8 cellular contexts compared by ENCODE assay signal in the genomic region with DNA sequence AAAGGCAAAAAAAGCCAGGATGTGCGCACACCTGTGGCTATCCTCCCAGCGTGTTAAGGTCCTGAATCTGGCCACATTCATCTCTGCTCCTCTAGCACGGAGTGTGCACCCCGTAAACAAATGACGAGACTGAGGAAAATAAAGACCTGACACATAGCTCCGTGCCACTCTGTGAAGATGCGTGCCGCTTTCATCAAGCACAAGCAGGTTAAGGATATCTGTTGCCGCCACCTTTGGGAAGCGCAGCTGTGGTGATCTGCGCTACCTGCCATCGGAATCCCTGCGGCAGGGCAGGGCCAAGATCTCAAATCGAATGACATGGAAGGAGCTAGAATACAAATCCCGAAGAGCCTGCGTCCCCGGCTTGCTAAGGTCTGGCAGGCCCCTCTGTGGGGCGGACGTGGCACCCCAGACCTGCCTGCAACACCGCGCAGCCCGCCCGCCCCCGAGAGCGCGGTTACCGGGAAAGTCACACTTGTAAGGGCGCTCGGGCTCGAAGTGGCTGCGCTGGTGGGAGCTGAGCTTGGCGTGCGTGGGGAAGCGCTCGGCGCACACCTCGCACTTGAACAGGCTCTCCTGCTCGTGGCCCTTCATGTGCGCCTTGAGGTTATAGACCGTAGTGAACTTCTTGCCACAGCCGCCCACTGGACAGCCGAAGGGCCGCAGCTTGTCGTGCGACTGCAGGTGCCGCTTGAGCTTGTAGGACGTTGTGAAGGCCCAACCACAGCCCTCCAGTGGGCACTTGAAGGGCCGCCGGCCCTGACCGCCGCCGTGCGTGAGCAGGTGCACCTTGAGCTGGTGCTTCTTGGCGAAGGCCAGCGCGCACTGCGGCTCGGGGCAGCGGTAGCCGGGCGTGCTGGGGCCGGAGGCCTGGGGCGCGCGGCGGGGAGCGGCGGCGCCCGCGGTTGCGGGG. TPM values are rescaled to one million over a fixed set of nuclear protein-coding genes. Genes with fewer than 3 reads are reported as not detected.
DNase-seq lines count a peak whose midpoint lies in the region; ATAC-seq and TF ChIP-seq lines count a peak whose summit lies in the region.

No MANE protein-coding gene starts in this region.

- no peaks in the 10 kb centered on the region for H3K27me3 Mint-ChIP-seq in MCF 10A (ENCODE audit: insufficient read depth, unreplicated experiment)

- peaks cover 3% of the 10 kb centered on the region for H3K36me3 ChIP-seq in kidney epithelial cell (ENCODE audit: control insufficient read depth, insufficient read depth, low read length)

- POLR2A ChIA-PET in MCF 10A (lab: Yijun Ruan, JAX), result interaction anchor here (0.6 to 1.6 kb wide), 7 partner anchors 12 to 978 kb away, joined by 3 to 6 read pairs (median 3); no protein-coding TSS in a partner anchor

- peak overlapping the region; percentile 63 for H3K27ac Mint-ChIP-seq in MCF 10A (ENCODE audit: low read depth, unreplicated experiment)

- peaks cover 31% of the 10 kb centered on the region for H3K36me3 Mint-ChIP-seq in MCF 10A (ENCODE audit: insufficient read depth, unreplicated experiment)

- peak overlapping the region; percentile 68 for H3K4me3 ChIP-seq in kidney epithelial cell (ENCODE audit: low read depth, low read length)

- H3K27me3 ChIP-seq in kidney epithelial cell (ENCODE audit: control insufficient read depth, insufficient read depth, low read length), result no peaks in the 10 kb centered on the region

- H3K4me3 Mint-ChIP-seq in MCF 10A (ENCODE audit: unreplicated experiment), result peak overlapping the region; percentile 82

- TF ChIP-seq CTCF in MCF 10A (IDR thresholded peaks at IDR 0.05; ENCODE audit: unreplicated experiment) (no peak), kidney epithelial cell (IDR thresholded peaks at IDR 0.05; ENCODE audit: insufficient read depth, low read length, poor library complexity, severe bottlenecking) (no peak)

- intact Hi-C loops in MCF 10A (cut with micrococcal nuclease), result loop anchor here (10.0 kb wide), 1 partner anchor 230 kb away; no protein-coding TSS in a partner anchor

- CTCF ChIA-PET in MCF 10A (lab: Yijun Ruan, JAX), result interaction anchor here (0.6 to 2.2 kb wide), 3 partner anchors 23 to 377 kb away, joined by 3 to 6 read pairs (median 3); no protein-coding TSS in a partner anchor

- H3K9me3 Mint-ChIP-seq in MCF 10A (ENCODE audit: unreplicated experiment), result no peaks in the 10 kb centered on the region

- peak; percentile 25 for ATAC-seq in GM19372 (IDR thresholded peaks at IDR 0.05; ENCODE audit: low read depth, unreplicated experiment)
- ATAC-seq in HG03432 (IDR thresholded peaks at IDR 0.05; ENCODE audit: unreplicated experiment), result peak; percentile 5
- ATAC-seq in SK-N-SH treated with all-trans-retinoic acid at 6 μM for 48 hours, result peak; percentile 22

- BruUV-seq in MCF 10A (replicated peaks; lab: Mats Ljungman, UMichigan), result no TSS peak

- peak; percentile 5 for DNase-seq in DMS53 treated with DMSO at 0.1 percent for 48 hours (lab: John Stamatoyannopoulos, UW; ENCODE audit: unreplicated experiment)
- peak; percentile 28 for DNase-seq in MCF 10A (ENCODE audit: unreplicated experiment)
- no peak for DNase-seq in kidney epithelial cell (ENCODE audit: low read depth)
- peak; percentile 42 for DNase-seq in stimulated activated CD4-positive, alpha-beta T cell treated with anti-CD3 and anti-CD28 coated beads, Interleukin-4, amount 100 ng/mL, for 1 hour
- DNase-seq in cortex of kidney (lab: John Stamatoyannopoulos, UW), result no peak

- H3K4me1 Mint-ChIP-seq in MCF 10A (ENCODE audit: insufficient read depth, unreplicated experiment), result peaks cover 29% of the 10 kb centered on the region

TF ChIP-seq in SK-N-SH treated with all-trans-retinoic acid at 6 μM for 48 hours, 23 proteins besides CTCF, POLR2A, EP300 and RAD21:
- TF ChIP-seq ZNF8 (CRISPR knock-in tag; IDR thresholded peaks at IDR 0.05), result no peak
- TF ChIP-seq, protein P1, sequence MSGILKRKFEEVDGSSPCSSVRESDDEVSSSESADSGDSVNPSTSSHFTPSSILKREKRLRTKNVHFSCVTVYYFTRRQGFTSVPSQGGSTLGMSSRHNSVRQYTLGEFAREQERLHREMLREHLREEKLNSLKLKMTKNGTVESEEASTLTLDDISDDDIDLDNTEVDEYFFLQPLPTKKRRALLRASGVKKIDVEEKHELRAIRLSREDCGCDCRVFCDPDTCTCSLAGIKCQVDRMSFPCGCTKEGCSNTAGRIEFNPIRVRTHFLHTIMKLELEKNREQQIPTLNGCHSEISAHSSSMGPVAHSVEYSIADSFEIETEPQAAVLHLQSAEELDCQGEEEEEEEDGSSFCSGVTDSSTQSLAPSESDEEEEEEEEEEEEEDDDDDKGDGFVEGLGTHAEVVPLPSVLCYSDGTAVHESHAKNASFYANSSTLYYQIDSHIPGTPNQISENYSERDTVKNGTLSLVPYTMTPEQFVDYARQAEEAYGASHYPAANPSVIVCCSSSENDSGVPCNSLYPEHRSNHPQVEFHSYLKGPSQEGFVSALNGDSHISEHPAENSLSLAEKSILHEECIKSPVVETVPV (CRISPR knock-in tag; IDR thresholded peaks at IDR 0.05), result no peak
- TF ChIP-seq TOX (CRISPR knock-in tag; IDR thresholded peaks at IDR 0.05; ENCODE audit: borderline replicate concordance), result no peak
- TF ChIP-seq ZFP3 (CRISPR knock-in tag; IDR thresholded peaks at IDR 0.05), result no peak
- TF ChIP-seq PPARA (CRISPR knock-in tag; IDR thresholded peaks at IDR 0.05; ENCODE audit: borderline replicate concordance), result no peak
- TF ChIP-seq BACH2 (CRISPR knock-in tag; IDR thresholded peaks at IDR 0.05; ENCODE audit: borderline replicate concordance), result no peak
- TF ChIP-seq, protein P2, sequence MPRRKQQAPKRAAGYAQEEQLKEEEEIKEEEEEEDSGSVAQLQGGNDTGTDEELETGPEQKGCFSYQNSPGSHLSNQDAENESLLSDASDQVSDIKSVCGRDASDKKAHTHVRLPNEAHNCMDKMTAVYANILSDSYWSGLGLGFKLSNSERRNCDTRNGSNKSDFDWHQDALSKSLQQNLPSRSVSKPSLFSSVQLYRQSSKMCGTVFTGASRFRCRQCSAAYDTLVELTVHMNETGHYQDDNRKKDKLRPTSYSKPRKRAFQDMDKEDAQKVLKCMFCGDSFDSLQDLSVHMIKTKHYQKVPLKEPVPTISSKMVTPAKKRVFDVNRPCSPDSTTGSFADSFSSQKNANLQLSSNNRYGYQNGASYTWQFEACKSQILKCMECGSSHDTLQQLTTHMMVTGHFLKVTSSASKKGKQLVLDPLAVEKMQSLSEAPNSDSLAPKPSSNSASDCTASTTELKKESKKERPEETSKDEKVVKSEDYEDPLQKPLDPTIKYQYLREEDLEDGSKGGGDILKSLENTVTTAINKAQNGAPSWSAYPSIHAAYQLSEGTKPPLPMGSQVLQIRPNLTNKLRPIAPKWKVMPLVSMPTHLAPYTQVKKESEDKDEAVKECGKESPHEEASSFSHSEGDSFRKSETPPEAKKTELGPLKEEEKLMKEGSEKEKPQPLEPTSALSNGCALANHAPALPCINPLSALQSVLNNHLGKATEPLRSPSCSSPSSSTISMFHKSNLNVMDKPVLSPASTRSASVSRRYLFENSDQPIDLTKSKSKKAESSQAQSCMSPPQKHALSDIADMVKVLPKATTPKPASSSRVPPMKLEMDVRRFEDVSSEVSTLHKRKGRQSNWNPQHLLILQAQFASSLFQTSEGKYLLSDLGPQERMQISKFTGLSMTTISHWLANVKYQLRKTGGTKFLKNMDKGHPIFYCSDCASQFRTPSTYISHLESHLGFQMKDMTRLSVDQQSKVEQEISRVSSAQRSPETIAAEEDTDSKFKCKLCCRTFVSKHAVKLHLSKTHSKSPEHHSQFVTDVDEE (CRISPR knock-in tag; IDR thresholded peaks at IDR 0.05), result no peak
- TF ChIP-seq, protein P3, sequence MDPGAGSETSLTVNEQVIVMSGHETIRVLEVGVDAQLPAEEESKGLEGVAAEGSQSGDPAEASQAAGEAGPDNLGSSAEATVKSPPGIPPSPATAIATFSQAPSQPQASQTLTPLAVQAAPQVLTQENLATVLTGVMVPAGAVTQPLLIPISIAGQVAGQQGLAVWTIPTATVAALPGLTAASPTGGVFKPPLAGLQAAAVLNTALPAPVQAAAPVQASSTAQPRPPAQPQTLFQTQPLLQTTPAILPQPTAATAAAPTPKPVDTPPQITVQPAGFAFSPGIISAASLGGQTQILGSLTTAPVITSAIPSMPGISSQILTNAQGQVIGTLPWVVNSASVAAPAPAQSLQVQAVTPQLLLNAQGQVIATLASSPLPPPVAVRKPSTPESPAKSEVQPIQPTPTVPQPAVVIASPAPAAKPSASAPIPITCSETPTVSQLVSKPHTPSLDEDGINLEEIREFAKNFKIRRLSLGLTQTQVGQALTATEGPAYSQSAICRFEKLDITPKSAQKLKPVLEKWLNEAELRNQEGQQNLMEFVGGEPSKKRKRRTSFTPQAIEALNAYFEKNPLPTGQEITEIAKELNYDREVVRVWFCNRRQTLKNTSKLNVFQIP (CRISPR knock-in tag; IDR thresholded peaks at IDR 0.05; ENCODE audit: borderline replicate concordance, low read depth), result no peak
- no peak for TF ChIP-seq ZNF70 (CRISPR knock-in tag; IDR thresholded peaks at IDR 0.05)
- TF ChIP-seq, protein P4, sequence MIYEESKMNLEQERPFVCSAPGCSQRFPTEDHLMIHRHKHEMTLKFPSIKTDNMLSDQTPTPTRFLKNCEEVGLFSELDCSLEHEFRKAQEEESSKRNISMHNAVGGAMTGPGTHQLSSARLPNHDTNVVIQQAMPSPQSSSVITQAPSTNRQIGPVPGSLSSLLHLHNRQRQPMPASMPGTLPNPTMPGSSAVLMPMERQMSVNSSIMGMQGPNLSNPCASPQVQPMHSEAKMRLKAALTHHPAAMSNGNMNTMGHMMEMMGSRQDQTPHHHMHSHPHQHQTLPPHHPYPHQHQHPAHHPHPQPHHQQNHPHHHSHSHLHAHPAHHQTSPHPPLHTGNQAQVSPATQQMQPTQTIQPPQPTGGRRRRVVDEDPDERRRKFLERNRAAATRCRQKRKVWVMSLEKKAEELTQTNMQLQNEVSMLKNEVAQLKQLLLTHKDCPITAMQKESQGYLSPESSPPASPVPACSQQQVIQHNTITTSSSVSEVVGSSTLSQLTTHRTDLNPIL (CRISPR knock-in tag; IDR thresholded peaks at IDR 0.05; ENCODE audit: low read depth), result no peak
- no peak for TF ChIP-seq SNAI2 (CRISPR knock-in tag; IDR thresholded peaks at IDR 0.05)

RNA-seq across cellular contexts. Expression of a gene that starts 0.9 kb away (rescaled TPM):
- total RNA-seq in MCF 10A (2022), result 37.2 and 37.5 TPM in 2 replicates
- total RNA-seq in kidney epithelial cell, result 38.4 and 39.4 TPM in 2 replicates

RNA-seq across cellular contexts. Expression of a gene that starts 42.8 kb away (rescaled TPM):
- total RNA-seq in MCF 10A (2022), result not detected in 2 replicates
- not detected in 2 replicates for total RNA-seq in kidney epithelial cell

RNA-seq across cellular contexts. Expression of a gene that starts 49.2 kb away (rescaled TPM):
- total RNA-seq in MCF 10A (2022) (not detected in 2 replicates), kidney epithelial cell (1.1 TPM in 1 of 2 replicates, not detected in the other)

Comparison
In these comparisons a context has a peak if more than half of its experiments do, and no peak if none do; other contexts are left out.
1. DNase-seq: peak in DMS53 treated with DMSO at 0.1 percent for 48 hours (single experiment), MCF 10A (single experiment) and stimulated activated CD4-positive, alpha-beta T cell treated with anti-CD3 and anti-CD28 coated beads, Interleukin-4, amount 100 ng/mL, for 1 hour (single experiment); none in kidney epithelial cell (single experiment) and cortex of kidney (single experiment).
2. Peak in every context shown above with its lines, with median percentiles within 50 percentile points of each other: ATAC-seq.